In the genomic region with DNA sequence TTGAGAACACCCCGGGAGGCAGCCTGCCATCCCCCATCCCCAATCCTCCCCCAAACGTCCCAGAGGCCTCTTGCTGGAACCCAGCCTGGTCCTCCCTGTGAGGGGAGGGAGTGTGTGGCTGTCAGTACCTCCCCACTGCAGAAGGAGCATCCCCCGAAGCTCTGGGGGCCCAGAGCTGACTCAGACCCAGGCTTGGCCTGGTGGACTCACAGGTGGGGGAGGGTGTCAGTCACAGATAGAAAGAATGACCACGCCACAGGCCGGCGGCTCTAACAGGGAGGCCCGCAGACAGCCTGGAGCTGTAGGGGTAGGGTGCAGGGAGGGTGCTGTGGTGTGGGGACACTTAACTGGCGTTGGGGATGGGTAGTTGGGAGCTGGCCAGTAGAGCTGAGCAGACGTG, we compare ENCODE assay signal across 29 cellular contexts. TPM values are rescaled to one million over a fixed set of nuclear protein-coding genes. Genes with fewer than 3 reads are reported as not detected.
"Had no signal": no experiment of that assay in that cellular context is flagged by ENCODE, and none has a peak within 500 bp of the region (broad histone marks: within the 10 kb centered on the region; RNA-seq: fewer than 3 reads in every experiment).

No MANE protein-coding gene starts in this region.

- H3K4me1 Mint-ChIP-seq: endodermal cell, mesothelial cell of epicardium had no signal

- DNase-seq: dermis blood vessel endothelial cell; dorsolateral prefrontal cortex; effector CD8-positive, alpha-beta T cell; effector memory CD8-positive, alpha-beta T cell; endodermal cell; erythroblast; esophagus squamous epithelium; foreskin fibroblast; foreskin melanocyte; gastrocnemius medialis; glutamatergic neuron; head of caudate nucleus; heart right ventricle; hippocampal formation; left cardiac atrium; left ventricle myocardium superior; lower lobe of right lung; mesenchymal stem cell; mucosa of descending colon had no signal

- H3K4me3 ChIP-seq: coronary artery, dorsolateral prefrontal cortex, esophagus squamous epithelium, gastrocnemius medialis, heart right ventricle, left lung, lower lobe of right lung, mucosa of descending colon had no signal

- H3K9me3 Mint-ChIP-seq: effector memory CD8-positive, alpha-beta T cell; endodermal cell; mesothelial cell of epicardium had no signal

- H3K4me3 Mint-ChIP-seq: effector memory CD8-positive, alpha-beta T cell; endodermal cell; mesothelial cell of epicardium had no signal

- FAIRE-seq: colon, endometrium, islet of Langerhans, keratinocyte had no signal

- H3K4me1 ChIP-seq: gastrocnemius medialis had no signal

- H3K27ac Mint-ChIP-seq: effector memory CD8-positive, alpha-beta T cell; endodermal cell; mesothelial cell of epicardium had no signal

- H3K36me3 Mint-ChIP-seq: mesothelial cell of epicardium had no signal

- ATAC-seq: effector memory CD8-positive, alpha-beta T cell; esophagus mucosa; gastrocnemius medialis; heart right ventricle; left cardiac atrium; left lung; left ventricle myocardium superior; lower lobe of right lung; mucosa of descending colon had no signal

- H3K36me3 ChIP-seq: esophagus squamous epithelium, gastrocnemius medialis, left lung, lower lobe of right lung had no signal

- H3K27ac ChIP-seq: coronary artery, dorsolateral prefrontal cortex, epithelial cell of prostate, esophagus squamous epithelium, gastrocnemius medialis, heart right ventricle, left lung, lower lobe of right lung had no signal

- H3K9me3 ChIP-seq: esophagus squamous epithelium, gastrocnemius medialis, heart right ventricle, left lung, lower lobe of right lung, mucosa of descending colon had no signal

RNA-seq across cellular contexts. Expression of a gene that starts 33.9 kb away (rescaled TPM):
- total RNA-seq: esophagus mucosa, kidney epithelial cell had no signal
